Comparison of ENCODE assay signal across 9 cellular contexts in the genomic region with DNA sequence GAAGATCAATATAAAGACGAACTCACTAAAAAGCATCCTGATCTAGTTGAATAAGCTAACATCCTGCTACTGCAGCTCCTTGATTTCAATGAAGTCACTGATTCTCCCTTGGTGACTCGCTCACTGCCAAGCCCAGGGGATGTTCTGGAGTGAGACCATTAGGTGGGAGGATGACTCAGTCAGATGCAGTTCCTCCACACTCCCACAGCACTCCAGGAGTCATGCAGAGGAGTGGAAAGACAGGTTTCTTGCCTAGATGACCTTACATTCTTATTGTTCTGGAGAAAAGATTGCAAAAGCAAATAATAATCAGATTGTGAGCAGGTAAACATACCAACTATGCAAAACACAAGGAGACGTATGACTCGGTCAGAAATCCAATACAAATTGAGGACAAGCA.
DNase-seq lines count a peak whose midpoint lies in the region; ATAC-seq and TF ChIP-seq lines count a peak whose summit lies in the region.
"Had no signal": no experiment of that assay in that cellular context is flagged by ENCODE, and none has a peak within 500 bp of the region (broad histone marks: within the 10 kb centered on the region; RNA-seq: fewer than 3 reads in every experiment).

No MANE protein-coding gene starts in this region.

- no peak overlapping the region for H3K4me3 ChIP-seq in NB4 (ENCODE audit: low read depth, low read length)
- H3K4me3 ChIP-seq in skeletal muscle cell (ENCODE audit: low read depth, low read length), result no peak overlapping the region
- H3K4me3 ChIP-seq: cardiac muscle cell had no signal

- DNase-seq in DMS53 (lab: John Stamatoyannopoulos, UW), result peak; percentile 93
- peak; percentile 11 for DNase-seq in NB4 (ENCODE audit: low read depth)
- peak; percentile 99 for DNase-seq in epithelial cell of prostate (ENCODE audit: low read depth, low spot score)
- DNase-seq in skeletal muscle cell (ENCODE audit: low read depth), result peak; percentile 70
- no peak for DNase-seq in NCI-H146 treated with DMSO at 0.1 percent for 48 hours (lab: John Stamatoyannopoulos, UW; ENCODE audit: unreplicated experiment)

- no peak for ATAC-seq in GM18909 (IDR thresholded peaks at IDR 0.05; ENCODE audit: poor library complexity, unreplicated experiment)
- no peak for ATAC-seq in HG03457 (IDR thresholded peaks at IDR 0.05; ENCODE audit: unreplicated experiment)
- ATAC-seq in GM21619 (IDR thresholded peaks at IDR 0.05; ENCODE audit: unreplicated experiment), result no peak

- H3K27ac ChIP-seq in epithelial cell of prostate, result peak overlapping the region; percentile 87
- H3K27ac ChIP-seq: cardiac muscle cell had no signal

- no peak for TF ChIP-seq POLR2A in NB4 (IDR thresholded peaks at IDR 0.05; ENCODE audit: extremely low read depth, insufficient read length)

- TF ChIP-seq CTCF in NB4 (IDR thresholded peaks at IDR 0.05; ENCODE audit: low read depth, low read length), result no peak
